Comparison of ENCODE assay signal across 1 cellular context in the genomic region with DNA sequence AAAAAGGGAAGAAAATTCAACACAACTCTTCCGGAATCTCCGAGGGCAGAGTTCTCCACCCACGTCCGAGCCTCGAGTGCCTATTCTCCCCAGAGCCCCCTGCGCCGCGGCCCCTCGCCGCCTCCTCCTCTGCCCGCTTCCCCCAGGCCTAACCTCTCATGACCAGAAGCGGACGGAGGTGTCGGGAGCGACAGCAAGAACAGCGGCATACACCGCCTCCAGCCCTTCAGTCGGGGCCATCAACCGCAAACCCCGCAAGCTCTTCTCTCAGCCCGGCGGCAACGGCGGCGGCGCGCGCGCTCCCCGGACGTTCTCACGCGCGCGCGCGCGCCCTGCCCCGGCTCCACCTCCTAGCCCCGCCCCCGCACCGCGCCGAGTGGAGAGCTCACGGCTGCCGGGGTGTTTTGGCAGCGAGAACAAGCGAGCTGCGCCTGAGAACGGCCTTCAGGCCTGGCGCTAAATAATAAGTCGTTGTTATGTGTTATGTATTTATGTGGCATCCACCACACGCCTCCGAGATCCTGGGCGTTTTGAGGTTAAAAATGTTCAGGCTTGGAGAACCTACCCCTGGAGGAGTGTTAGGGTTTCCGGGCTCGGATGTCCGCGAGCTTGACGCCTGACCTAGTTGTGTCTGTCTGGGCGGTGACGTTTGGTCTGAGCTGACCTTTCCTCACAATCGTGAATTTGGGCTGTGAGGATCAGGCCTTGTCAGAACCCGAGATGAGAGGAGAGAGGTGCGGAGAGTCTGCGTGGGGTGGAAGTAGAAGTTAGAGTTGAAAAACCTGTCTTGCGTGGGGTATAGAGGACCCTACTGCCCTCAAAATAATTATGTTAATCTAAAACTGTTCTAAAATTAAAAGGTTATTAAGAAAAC.
TF ChIP-seq lines count a peak whose summit lies in the region.

A gene with protein sequence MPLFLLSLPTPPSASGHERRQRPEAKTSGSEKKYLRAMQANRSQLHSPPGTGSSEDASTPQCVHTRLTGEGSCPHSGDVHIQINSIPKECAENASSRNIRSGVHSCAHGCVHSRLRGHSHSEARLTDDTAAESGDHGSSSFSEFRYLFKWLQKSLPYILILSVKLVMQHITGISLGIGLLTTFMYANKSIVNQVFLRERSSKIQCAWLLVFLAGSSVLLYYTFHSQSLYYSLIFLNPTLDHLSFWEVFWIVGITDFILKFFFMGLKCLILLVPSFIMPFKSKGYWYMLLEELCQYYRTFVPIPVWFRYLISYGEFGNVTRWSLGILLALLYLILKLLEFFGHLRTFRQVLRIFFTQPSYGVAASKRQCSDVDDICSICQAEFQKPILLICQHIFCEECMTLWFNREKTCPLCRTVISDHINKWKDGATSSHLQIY (minus strand): TSS at position 286 of the 874 bp plus-strand sequence. CDS start 77 bp downstream, at position 209.

TF ChIP-seq in HEK293, 187 proteins besides CTCF, POLR2A, EP300 and RAD21 (continued from another document and continues in another):
- TF ChIP-seq, protein P1, sequence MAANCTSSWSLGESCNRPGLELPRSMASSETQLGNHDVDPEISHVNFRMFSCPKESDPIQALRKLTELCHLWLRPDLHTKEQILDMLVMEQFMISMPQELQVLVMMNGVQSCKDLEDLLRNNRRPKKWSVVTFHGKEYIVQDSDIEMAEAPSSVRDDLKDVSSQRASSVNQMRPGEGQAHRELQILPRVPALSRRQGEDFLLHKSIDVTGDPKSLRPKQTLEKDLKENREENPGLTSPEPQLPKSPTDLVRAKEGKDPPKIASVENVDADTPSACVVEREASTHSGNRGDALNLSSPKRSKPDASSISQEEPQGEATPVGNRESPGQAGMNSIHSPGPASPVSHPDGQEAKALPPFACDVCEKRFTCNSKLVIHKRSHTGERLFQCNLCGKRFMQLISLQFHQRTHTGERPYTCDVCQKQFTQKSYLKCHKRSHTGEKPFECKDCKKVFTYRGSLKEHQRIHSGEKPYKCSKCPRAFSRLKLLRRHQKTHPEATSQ (tag by site-specific recombination; IDR thresholded peaks at IDR 0.05): peak; percentile 81
- TF ChIP-seq, protein P2, sequence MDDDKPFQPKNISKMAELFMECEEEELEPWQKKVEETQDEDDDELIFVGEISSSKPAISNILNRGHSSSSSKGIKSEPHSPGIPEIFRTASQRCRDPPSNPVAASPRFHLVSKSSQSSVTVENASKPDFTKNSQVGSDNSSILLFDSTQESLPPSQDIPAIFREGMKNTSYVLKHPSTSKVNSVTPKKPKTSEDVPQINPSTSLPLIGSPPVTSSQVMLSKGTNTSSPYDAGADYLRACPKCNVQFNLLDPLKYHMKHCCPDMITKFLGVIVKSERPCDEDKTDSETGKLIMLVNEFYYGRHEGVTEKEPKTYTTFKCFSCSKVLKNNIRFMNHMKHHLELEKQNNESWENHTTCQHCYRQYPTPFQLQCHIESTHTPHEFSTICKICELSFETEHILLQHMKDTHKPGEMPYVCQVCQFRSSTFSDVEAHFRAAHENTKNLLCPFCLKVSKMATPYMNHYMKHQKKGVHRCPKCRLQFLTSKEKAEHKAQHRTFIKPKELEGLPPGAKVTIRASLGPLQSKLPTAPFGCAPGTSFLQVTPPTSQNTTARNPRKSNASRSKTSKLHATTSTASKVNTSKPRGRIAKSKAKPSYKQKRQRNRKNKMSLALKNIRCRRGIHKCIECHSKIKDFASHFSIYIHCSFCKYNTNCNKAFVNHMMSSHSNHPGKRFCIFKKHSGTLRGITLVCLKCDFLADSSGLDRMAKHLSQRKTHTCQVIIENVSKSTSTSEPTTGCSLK (tag by site-specific recombination; IDR thresholded peaks at IDR 0.05): no peak
- TF ChIP-seq HOXC10 (CRISPR knock-in tag; IDR thresholded peaks at IDR 0.05) (no peak), GLIS1 (tag by site-specific recombination; IDR thresholded peaks at IDR 0.05) (no peak), ZNF404 (tag by site-specific recombination; IDR thresholded peaks at IDR 0.05) (no peak), PATZ1 (tag by site-specific recombination; IDR thresholded peaks at IDR 0.05) (peak; percentile 75; the same call in 1 of the 2 replicates), KLF16 (tag by site-specific recombination; IDR thresholded peaks at IDR 0.05) (0 out of 2 replicates have a peak, but pooled peaks have one; percentile 15), MYNN (tag by site-specific recombination; IDR thresholded peaks at IDR 0.05; ENCODE audit: borderline replicate concordance) (no peak), FEZF1 (tag by site-specific recombination; IDR thresholded peaks at IDR 0.05) (no peak), ZNF132 (tag by site-specific recombination; IDR thresholded peaks at IDR 0.05; ENCODE audit: borderline replicate concordance) (no peak), GLI2 (tag by site-specific recombination; IDR thresholded peaks at IDR 0.05; ENCODE audit: borderline replicate concordance, low read depth) (no peak), ZNF266 (tag by site-specific recombination; IDR thresholded peaks at IDR 0.05; ENCODE audit: low read depth) (no peak), ZNF18 (tag by site-specific recombination; IDR thresholded peaks at IDR 0.05) (no peak), ZNF629 (tag by site-specific recombination; IDR thresholded peaks at IDR 0.05) (peak; percentile 26; the same call in 1 of the 2 replicates), ZNF776 (tag by site-specific recombination; IDR thresholded peaks at IDR 0.05; ENCODE audit: borderline replicate concordance) (no peak), ZBTB7A (tag by site-specific recombination; IDR thresholded peaks at IDR 0.05; ENCODE audit: low read depth) (peak; percentile 66; the same call in 1 of the 2 replicates), ZBTB48 (tag by site-specific recombination; IDR thresholded peaks at IDR 0.05) (no peak), SCRT2 (tag by site-specific recombination; IDR thresholded peaks at IDR 0.05) (no peak), ZNF311 (tag by site-specific recombination; IDR thresholded peaks at IDR 0.05; ENCODE audit: borderline replicate concordance) (no peak), BCL11B (tag by site-specific recombination; IDR thresholded peaks at IDR 0.05; ENCODE audit: low read depth) (peak; percentile 77; the same call in 1 of the 2 replicates), KLF7 (tag by site-specific recombination; IDR thresholded peaks at IDR 0.05; ENCODE audit: borderline replicate concordance) (no peak), ZNF48 (tag by site-specific recombination; IDR thresholded peaks at IDR 0.05) (no peak), MEIS1 (CRISPR knock-in tag; IDR thresholded peaks at IDR 0.05; ENCODE audit: borderline replicate concordance) (no peak), HOXA7 (CRISPR knock-in tag; IDR thresholded peaks at IDR 0.05; ENCODE audit: borderline replicate concordance) (no peak), ZNF449 (tag by site-specific recombination; IDR thresholded peaks at IDR 0.05) (no peak), TRIM28 (IDR thresholded peaks at IDR 0.05; ENCODE audit: borderline replicate concordance, low read length) (peak; percentile 33; the same call in 1 of the 2 replicates), ZNF555 (tag by site-specific recombination; conservative IDR thresholded peaks at IDR 0.05) (no peak), OVOL3 (tag by site-specific recombination; IDR thresholded peaks at IDR 0.05) (no peak), ZSCAN18 (tag by site-specific recombination; IDR thresholded peaks at IDR 0.05) (no peak), SETDB1 (IDR thresholded peaks at IDR 0.05; ENCODE audit: insufficient read length, low read length) (no peak), ZNF777 (tag by site-specific recombination; IDR thresholded peaks at IDR 0.05; ENCODE audit: borderline replicate concordance) (0 out of 2 replicates have a peak, but pooled peaks have one; percentile 96), ZNF701 (tag by site-specific recombination; IDR thresholded peaks at IDR 0.05) (no peak), ZNF335 (tag by site-specific recombination; conservative IDR thresholded peaks at IDR 0.05) (peak; percentile 92), ZNF433 (tag by site-specific recombination; IDR thresholded peaks at IDR 0.05; ENCODE audit: low read depth) (no peak), ZNF529 (tag by site-specific recombination; IDR thresholded peaks at IDR 0.05; ENCODE audit: insufficient replicate concordance) (no peak)
- TF ChIP-seq, protein P3, sequence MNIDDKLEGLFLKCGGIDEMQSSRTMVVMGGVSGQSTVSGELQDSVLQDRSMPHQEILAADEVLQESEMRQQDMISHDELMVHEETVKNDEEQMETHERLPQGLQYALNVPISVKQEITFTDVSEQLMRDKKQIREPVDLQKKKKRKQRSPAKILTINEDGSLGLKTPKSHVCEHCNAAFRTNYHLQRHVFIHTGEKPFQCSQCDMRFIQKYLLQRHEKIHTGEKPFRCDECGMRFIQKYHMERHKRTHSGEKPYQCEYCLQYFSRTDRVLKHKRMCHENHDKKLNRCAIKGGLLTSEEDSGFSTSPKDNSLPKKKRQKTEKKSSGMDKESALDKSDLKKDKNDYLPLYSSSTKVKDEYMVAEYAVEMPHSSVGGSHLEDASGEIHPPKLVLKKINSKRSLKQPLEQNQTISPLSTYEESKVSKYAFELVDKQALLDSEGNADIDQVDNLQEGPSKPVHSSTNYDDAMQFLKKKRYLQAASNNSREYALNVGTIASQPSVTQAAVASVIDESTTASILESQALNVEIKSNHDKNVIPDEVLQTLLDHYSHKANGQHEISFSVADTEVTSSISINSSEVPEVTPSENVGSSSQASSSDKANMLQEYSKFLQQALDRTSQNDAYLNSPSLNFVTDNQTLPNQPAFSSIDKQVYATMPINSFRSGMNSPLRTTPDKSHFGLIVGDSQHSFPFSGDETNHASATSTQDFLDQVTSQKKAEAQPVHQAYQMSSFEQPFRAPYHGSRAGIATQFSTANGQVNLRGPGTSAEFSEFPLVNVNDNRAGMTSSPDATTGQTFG (tag by site-specific recombination; IDR thresholded peaks at IDR 0.05; ENCODE audit: borderline replicate concordance): no peak
- TF ChIP-seq, protein P4, sequence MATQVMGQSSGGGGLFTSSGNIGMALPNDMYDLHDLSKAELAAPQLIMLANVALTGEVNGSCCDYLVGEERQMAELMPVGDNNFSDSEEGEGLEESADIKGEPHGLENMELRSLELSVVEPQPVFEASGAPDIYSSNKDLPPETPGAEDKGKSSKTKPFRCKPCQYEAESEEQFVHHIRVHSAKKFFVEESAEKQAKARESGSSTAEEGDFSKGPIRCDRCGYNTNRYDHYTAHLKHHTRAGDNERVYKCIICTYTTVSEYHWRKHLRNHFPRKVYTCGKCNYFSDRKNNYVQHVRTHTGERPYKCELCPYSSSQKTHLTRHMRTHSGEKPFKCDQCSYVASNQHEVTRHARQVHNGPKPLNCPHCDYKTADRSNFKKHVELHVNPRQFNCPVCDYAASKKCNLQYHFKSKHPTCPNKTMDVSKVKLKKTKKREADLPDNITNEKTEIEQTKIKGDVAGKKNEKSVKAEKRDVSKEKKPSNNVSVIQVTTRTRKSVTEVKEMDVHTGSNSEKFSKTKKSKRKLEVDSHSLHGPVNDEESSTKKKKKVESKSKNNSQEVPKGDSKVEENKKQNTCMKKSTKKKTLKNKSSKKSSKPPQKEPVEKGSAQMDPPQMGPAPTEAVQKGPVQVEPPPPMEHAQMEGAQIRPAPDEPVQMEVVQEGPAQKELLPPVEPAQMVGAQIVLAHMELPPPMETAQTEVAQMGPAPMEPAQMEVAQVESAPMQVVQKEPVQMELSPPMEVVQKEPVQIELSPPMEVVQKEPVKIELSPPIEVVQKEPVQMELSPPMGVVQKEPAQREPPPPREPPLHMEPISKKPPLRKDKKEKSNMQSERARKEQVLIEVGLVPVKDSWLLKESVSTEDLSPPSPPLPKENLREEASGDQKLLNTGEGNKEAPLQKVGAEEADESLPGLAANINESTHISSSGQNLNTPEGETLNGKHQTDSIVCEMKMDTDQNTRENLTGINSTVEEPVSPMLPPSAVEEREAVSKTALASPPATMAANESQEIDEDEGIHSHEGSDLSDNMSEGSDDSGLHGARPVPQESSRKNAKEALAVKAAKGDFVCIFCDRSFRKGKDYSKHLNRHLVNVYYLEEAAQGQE (tag by site-specific recombination; IDR thresholded peaks at IDR 0.05): no peak; the same call in 1 of the 2 replicates
